9 cellular contexts compared by ENCODE assay signal in genomic region chr3:123618768-123619484, GRCh38. TPM values are rescaled to one million over a fixed set of nuclear protein-coding genes. Genes with fewer than 3 reads are reported as not detected.
DNase-seq lines count a peak whose midpoint lies in the region; ATAC-seq and TF ChIP-seq lines count a peak whose summit lies in the region.
"Had no signal": no experiment of that assay in that cellular context is flagged by ENCODE, and none has a peak within 500 bp of the region (broad histone marks: within the 10 kb centered on the region; RNA-seq: fewer than 3 reads in every experiment).

No MANE protein-coding gene starts in this region.

- WGBS in suprapubic skin, result 23% methylated on average over 5 of the region's 5 CpGs

- H3K36me3 ChIP-seq in uterus (no peaks in the 10 kb centered on the region), suprapubic skin (peaks cover 15% of the 10 kb centered on the region)

- H3K27ac ChIP-seq in uterus, result peak overlapping the region; percentile 82 to 84
- no peak overlapping the region for H3K27ac ChIP-seq in suprapubic skin

- ATAC-seq in left colon (peak; percentile 17), HG03159 (IDR thresholded peaks at IDR 0.05; ENCODE audit: unreplicated experiment) (no peak)
- ATAC-seq: T-cell had no signal

- no peak for TF ChIP-seq EP300 in suprapubic skin (IDR thresholded peaks at IDR 0.05)

- H3K27ac Mint-ChIP-seq in activated naive CD4-positive, alpha-beta T cell treated with anti-CD3 and anti-CD28 coated beads, Interleukin-2, amount 10 ng/mL, durations not matched to agents 7 days and 5 days, result no peak overlapping the region
- H3K27ac Mint-ChIP-seq: T-cell had no signal

- H3K9me3 ChIP-seq in uterus (no peaks in the 10 kb centered on the region), suprapubic skin (no peaks in the 10 kb centered on the region)

- H3K9me3 Mint-ChIP-seq in activated naive CD4-positive, alpha-beta T cell treated with anti-CD3 and anti-CD28 coated beads, Interleukin-2, amount 10 ng/mL, durations not matched to agents 7 days and 5 days, result no peaks in the 10 kb centered on the region
- H3K9me3 Mint-ChIP-seq: T-cell had no signal

- intact Hi-C loops in left colon (cut with DNase I, micrococcal nuclease), result no loop called here
- intact Hi-C loops in uterus (cut with DNase I; ENCODE audit: low total_unique reads), result no loop called here

- TF ChIP-seq POLR2A in uterus (IDR thresholded peaks at IDR 0.05), result no peak
- no peak for TF ChIP-seq POLR2A in suprapubic skin (IDR thresholded peaks at IDR 0.05)

- CTCF ChIA-PET in activated naive CD4-positive, alpha-beta T cell treated with anti-CD3 and anti-CD28 coated beads, Interleukin-2, amount 10 ng/mL, durations not matched to agents 7 days and 5 days (lab: Charles Lee), result interaction anchor here (0.9 kb wide), 1 partner anchor 105 kb away, joined by 4 read pairs; no protein-coding TSS in a partner anchor

- H3K4me1 ChIP-seq in uterus, result peaks cover 0 to 4% of the 10 kb centered on the region in 2 donors
- H3K4me1 ChIP-seq in suprapubic skin, result peaks cover 47% of the 10 kb centered on the region

- peaks cover 5% of the 10 kb centered on the region for H3K27me3 Mint-ChIP-seq in activated naive CD4-positive, alpha-beta T cell treated with anti-CD3 and anti-CD28 coated beads, Interleukin-2, amount 10 ng/mL, durations not matched to agents 7 days and 5 days
- H3K27me3 Mint-ChIP-seq: T-cell had no signal

- H3K4me3 ChIP-seq in uterus (peak overlapping the region; percentile 23 to 35), suprapubic skin (no peak overlapping the region)

- H3K4me1 Mint-ChIP-seq in activated naive CD4-positive, alpha-beta T cell treated with anti-CD3 and anti-CD28 coated beads, Interleukin-2, amount 10 ng/mL, durations not matched to agents 7 days and 5 days, result no peaks in the 10 kb centered on the region

- H3K4me3 Mint-ChIP-seq in activated naive CD4-positive, alpha-beta T cell treated with anti-CD3 and anti-CD28 coated beads, Interleukin-2, amount 10 ng/mL, durations not matched to agents 7 days and 5 days, result no peak overlapping the region
- H3K4me3 Mint-ChIP-seq: T-cell had no signal

- H3K27me3 ChIP-seq in uterus (no peaks in the 10 kb centered on the region), suprapubic skin (no peaks in the 10 kb centered on the region)

- DNase-seq in NCI-H82 (lab: John Stamatoyannopoulos, UW) (peak; percentile 53), NCI-H82 treated with DMSO at 0.1 percent for 48 hours (lab: John Stamatoyannopoulos, UW; ENCODE audit: unreplicated experiment) (no peak), astrocyte of the hippocampus (ENCODE audit: low read depth, low spot score) (peak; percentile 88), left colon (peak; percentile 60 to 62), uterus (peak; percentile 72 to 77), suprapubic skin (ENCODE audit: low spot score in 2 of 2) (no peak)
- DNase-seq in activated naive CD4-positive, alpha-beta T cell treated with anti-CD3 and anti-CD28 coated beads, Interleukin-2, amount 10 ng/mL, durations not matched to agents 7 days and 5 days, result no peak

- peaks cover 1% of the 10 kb centered on the region for H3K36me3 Mint-ChIP-seq in activated naive CD4-positive, alpha-beta T cell treated with anti-CD3 and anti-CD28 coated beads, Interleukin-2, amount 10 ng/mL, durations not matched to agents 7 days and 5 days

- TF ChIP-seq CTCF in uterus (IDR thresholded peaks at IDR 0.05), result no peak
- TF ChIP-seq CTCF in suprapubic skin (IDR thresholded peaks at IDR 0.05), result no peak

RNA-seq across cellular contexts. Expression of gene HACD2, which starts 34.1 kb away (rescaled TPM):
- total RNA-seq in left colon (10 to 100 TPM; 60.8 to 63.5 TPM), uterus (10 to 100 TPM; 21.5 to 38.0 (median 28.8) TPM), suprapubic skin (10 to 100 TPM; 38.5 to 76.3 (median 52.6) TPM)

Comparison
In these comparisons a context has a peak if more than half of its experiments do, and no peak if none do; other contexts are left out.
1. DNase-seq: peak in NCI-H82 (single experiment), astrocyte of the hippocampus (single experiment), left colon (2 of 2) and uterus (2 of 2); none in NCI-H82 treated with DMSO at 0.1 percent for 48 hours (single experiment), suprapubic skin (0 of 2) and activated naive CD4-positive, alpha-beta T cell treated with anti-CD3 and anti-CD28 coated beads, Interleukin-2, amount 10 ng/mL, durations not matched to agents 7 days and 5 days (single experiment).